Comparison of ENCODE assay signal across 1 cellular context in genomic region chr17:50883850-50884291, GRCh38.
TF ChIP-seq lines count a peak whose summit lies in the region.

No MANE protein-coding gene starts in this region.

TF ChIP-seq in GM23338, 12 proteins besides CTCF, POLR2A, EP300 and RAD21 (continued from another document):
- TF ChIP-seq ZNF462 (CRISPR knock-in tag; IDR thresholded peaks at IDR 0.05) (no peak), EZH2phosphoT487 (IDR thresholded peaks at IDR 0.05; ENCODE audit: unreplicated experiment) (no peak), ETS1 (IDR thresholded peaks at IDR 0.05) (no peak), EZH2 (IDR thresholded peaks at IDR 0.05; ENCODE audit: low read depth, unreplicated experiment) (no peak), REST (IDR thresholded peaks at IDR 0.05; ENCODE audit: unreplicated experiment) (no peak), CREB1 (CRISPR knock-in tag; IDR thresholded peaks at IDR 0.05; ENCODE audit: low read depth) (no peak)
